ENCODE assay signal across 12 cellular contexts in genomic region chr3:138367912-138368311, GRCh38. TPM values are rescaled to one million over a fixed set of nuclear protein-coding genes. Genes with fewer than 3 reads are reported as not detected.
A peak's percentile ranks its signal among the peaks of the same experiment; 100 is the strongest.
DNase-seq lines count a peak whose midpoint lies in the region; ATAC-seq, FAIRE-seq and TF ChIP-seq lines count a peak whose summit lies in the region.
"Had no signal": no experiment of that assay in that cellular context is flagged by ENCODE, and none has a peak within 500 bp of the region (broad histone marks: within the 10 kb centered on the region; RNA-seq: fewer than 3 reads in every experiment).

No MANE protein-coding gene starts in this region.

- no peak overlapping the region for H3K4me3 ChIP-seq in pancreas
- no peak overlapping the region for H3K4me3 ChIP-seq in gastrocnemius medialis

- FAIRE-seq in pancreas (lab: Jason Lieb, UNC): no peak
- FAIRE-seq: colon, GM18507 had no signal

- no peak overlapping the region for H3K4me3 Mint-ChIP-seq in stimulated activated effector memory CD8-positive, alpha-beta T cell treated with anti-CD3 and anti-CD28 coated beads, Interleukin-12 subunit alpha, Interleukin-12 subunit beta, amount 100 ng/mL, for 72 hours

- H3K9me3 ChIP-seq in pancreas (no peaks in the 10 kb centered on the region), gastrocnemius medialis (no peaks in the 10 kb centered on the region)

- in situ Hi-C loops in gastrocnemius medialis (cut with MboI; ENCODE audit: low sequenced_read_pairs in 4 of 4): no loop called here

- TF ChIP-seq CTCF in pancreas (IDR thresholded peaks at IDR 0.05) (no peak), gastrocnemius medialis (IDR thresholded peaks at IDR 0.05 in 4 of 5, conservative IDR thresholded peaks at IDR 0.05 in 1 of 5) (no peak)

- no peaks in the 10 kb centered on the region for H3K36me3 Mint-ChIP-seq in stimulated activated effector memory CD8-positive, alpha-beta T cell treated with anti-CD3 and anti-CD28 coated beads, Interleukin-12 subunit alpha, Interleukin-12 subunit beta, amount 100 ng/mL, for 72 hours

- no peak overlapping the region for H3K27ac Mint-ChIP-seq in stimulated activated effector memory CD8-positive, alpha-beta T cell treated with anti-CD3 and anti-CD28 coated beads, Interleukin-12 subunit alpha, Interleukin-12 subunit beta, amount 100 ng/mL, for 72 hours

- peak in 3 of 4 donors; percentile 41 to 68 (median 41) for ATAC-seq in pancreas
- ATAC-seq in stimulated activated effector memory CD8-positive, alpha-beta T cell treated with anti-CD3 and anti-CD28 coated beads, Interleukin-12 subunit alpha, Interleukin-12 subunit beta, amount 100 ng/mL, for 72 hours: no peak
- ATAC-seq in gastrocnemius medialis: no peak
- no peak for ATAC-seq in GM18870 (IDR thresholded peaks at IDR 0.05; ENCODE audit: unreplicated experiment)
- ATAC-seq: SK-N-SH treated with all-trans-retinoic acid at 6 μM for 48 hours had no signal

- peaks cover 2% of the 10 kb centered on the region for H3K9me3 Mint-ChIP-seq in stimulated activated effector memory CD8-positive, alpha-beta T cell treated with anti-CD3 and anti-CD28 coated beads, Interleukin-12 subunit alpha, Interleukin-12 subunit beta, amount 100 ng/mL, for 72 hours

- intact Hi-C loops in pancreas (cut with DNase I): no loop called here
- intact Hi-C loops in gastrocnemius medialis (cut with DNase I; ENCODE audit: low total_unique reads): no loop called here

- DNase-seq in COR-L47 (lab: John Stamatoyannopoulos, UW): peak; percentile 9
- DNase-seq in SIG-M5 (lab: John Stamatoyannopoulos, UW): peak; percentile 63
- DNase-seq in globus pallidus (ENCODE audit: low spot score): peak; percentile 65
- peak in 1 of 6 donors; percentile 52 for DNase-seq in pancreas
- DNase-seq in stimulated activated effector memory CD8-positive, alpha-beta T cell treated with anti-CD3 and anti-CD28 coated beads, Interleukin-12 subunit alpha, Interleukin-12 subunit beta, amount 100 ng/mL, for 72 hours (ENCODE audit: low spot score in 2 of 2): no peak
- no peak for DNase-seq in gastrocnemius medialis
- DNase-seq in activated CD4-positive, alpha-beta T cell treated with anti-CD3 and anti-CD28 coated beads, Interleukin-2, amount 50 U/mL, for 48 hours: no peak
- DNase-seq: NCI-H1694 had no signal

- H3K27ac ChIP-seq in pancreas (no peak overlapping the region), gastrocnemius medialis (peak overlapping the region in 1 of 4 donors; percentile 10)

- no peak for TF ChIP-seq POLR2A in gastrocnemius medialis (IDR thresholded peaks at IDR 0.05)

- H3K4me1 ChIP-seq in pancreas (no peaks in the 10 kb centered on the region), gastrocnemius medialis (peaks cover 60% of the 10 kb centered on the region in 2 donors)

- H3K36me3 ChIP-seq in pancreas (no peaks in the 10 kb centered on the region), gastrocnemius medialis (no peaks in the 10 kb centered on the region)

- no peaks in the 10 kb centered on the region for H3K27me3 ChIP-seq in pancreas
- no peaks in the 10 kb centered on the region for H3K27me3 ChIP-seq in gastrocnemius medialis

- H3K4me1 Mint-ChIP-seq in stimulated activated effector memory CD8-positive, alpha-beta T cell treated with anti-CD3 and anti-CD28 coated beads, Interleukin-12 subunit alpha, Interleukin-12 subunit beta, amount 100 ng/mL, for 72 hours: peaks cover 15% of the 10 kb centered on the region

- WGBS in pancreas, 2 donors: 68 to 74% methylated on average over 5 of the region's 5 CpGs

RNA-seq across cellular contexts. Expression of gene MRAS, which starts 19.5 kb away (rescaled TPM):
- total RNA-seq in pancreas: 10 to 100 TPM in 1 of 6 donors, 1 to 10 TPM in 5; 2.3 to 12.6 (median 5.6) TPM
- 1 to 10 TPM; 2.8 to 5.3 TPM for polyA plus RNA-seq in pancreas
- 100 to 1,000 TPM in 1 of 4 donors, 10 to 100 TPM in 3; 45.8 to 149 (median 57.7) TPM for total RNA-seq in gastrocnemius medialis

RNA-seq across cellular contexts. Expression of gene NME9, which starts 38.3 kb away (rescaled TPM):
- total RNA-seq in pancreas (1 to 10 TPM in 1 of 6 donors, under 1 TPM in 5; 0.47 to 1.8 (median 0.77) TPM), gastrocnemius medialis (1 to 10 TPM in 2 of 4 donors, under 1 TPM in 1, not detected in 1; 0.38 to 7.3 (median 2.0) TPM)
- 1 to 10 TPM in 1 of 2 donors, under 1 TPM in 1; 0.91 to 3.5 TPM for polyA plus RNA-seq in pancreas

Comparison
In these comparisons a context has a peak if more than half of its experiments do, and no peak if none do; other contexts are left out.
1. DNase-seq: peak in COR-L47 (single experiment), SIG-M5 (single experiment) and globus pallidus (single experiment); none in stimulated activated effector memory CD8-positive, alpha-beta T cell treated with anti-CD3 and anti-CD28 coated beads, Interleukin-12 subunit alpha, Interleukin-12 subunit beta, amount 100 ng/mL, for 72 hours (0 of 2), gastrocnemius medialis (0 of 2) and activated CD4-positive, alpha-beta T cell treated with anti-CD3 and anti-CD28 coated beads, Interleukin-2, amount 50 U/mL, for 48 hours (0 of 2).
2. ATAC-seq: peak in pancreas (3 of 4); none in stimulated activated effector memory CD8-positive, alpha-beta T cell treated with anti-CD3 and anti-CD28 coated beads, Interleukin-12 subunit alpha, Interleukin-12 subunit beta, amount 100 ng/mL, for 72 hours (single experiment), gastrocnemius medialis (0 of 2) and GM18870 (single experiment).